In genomic region chr7:44846816-44847508, GRCh38 we compare ENCODE assay signal across 1 cellular context.
TF ChIP-seq lines count a peak whose summit lies in the region.

No MANE protein-coding gene starts in this region.

TF ChIP-seq in K562, 482 proteins besides CTCF, POLR2A, EP300 and RAD21 (continued from another document and continues in another):
- TF ChIP-seq, protein P1, sequence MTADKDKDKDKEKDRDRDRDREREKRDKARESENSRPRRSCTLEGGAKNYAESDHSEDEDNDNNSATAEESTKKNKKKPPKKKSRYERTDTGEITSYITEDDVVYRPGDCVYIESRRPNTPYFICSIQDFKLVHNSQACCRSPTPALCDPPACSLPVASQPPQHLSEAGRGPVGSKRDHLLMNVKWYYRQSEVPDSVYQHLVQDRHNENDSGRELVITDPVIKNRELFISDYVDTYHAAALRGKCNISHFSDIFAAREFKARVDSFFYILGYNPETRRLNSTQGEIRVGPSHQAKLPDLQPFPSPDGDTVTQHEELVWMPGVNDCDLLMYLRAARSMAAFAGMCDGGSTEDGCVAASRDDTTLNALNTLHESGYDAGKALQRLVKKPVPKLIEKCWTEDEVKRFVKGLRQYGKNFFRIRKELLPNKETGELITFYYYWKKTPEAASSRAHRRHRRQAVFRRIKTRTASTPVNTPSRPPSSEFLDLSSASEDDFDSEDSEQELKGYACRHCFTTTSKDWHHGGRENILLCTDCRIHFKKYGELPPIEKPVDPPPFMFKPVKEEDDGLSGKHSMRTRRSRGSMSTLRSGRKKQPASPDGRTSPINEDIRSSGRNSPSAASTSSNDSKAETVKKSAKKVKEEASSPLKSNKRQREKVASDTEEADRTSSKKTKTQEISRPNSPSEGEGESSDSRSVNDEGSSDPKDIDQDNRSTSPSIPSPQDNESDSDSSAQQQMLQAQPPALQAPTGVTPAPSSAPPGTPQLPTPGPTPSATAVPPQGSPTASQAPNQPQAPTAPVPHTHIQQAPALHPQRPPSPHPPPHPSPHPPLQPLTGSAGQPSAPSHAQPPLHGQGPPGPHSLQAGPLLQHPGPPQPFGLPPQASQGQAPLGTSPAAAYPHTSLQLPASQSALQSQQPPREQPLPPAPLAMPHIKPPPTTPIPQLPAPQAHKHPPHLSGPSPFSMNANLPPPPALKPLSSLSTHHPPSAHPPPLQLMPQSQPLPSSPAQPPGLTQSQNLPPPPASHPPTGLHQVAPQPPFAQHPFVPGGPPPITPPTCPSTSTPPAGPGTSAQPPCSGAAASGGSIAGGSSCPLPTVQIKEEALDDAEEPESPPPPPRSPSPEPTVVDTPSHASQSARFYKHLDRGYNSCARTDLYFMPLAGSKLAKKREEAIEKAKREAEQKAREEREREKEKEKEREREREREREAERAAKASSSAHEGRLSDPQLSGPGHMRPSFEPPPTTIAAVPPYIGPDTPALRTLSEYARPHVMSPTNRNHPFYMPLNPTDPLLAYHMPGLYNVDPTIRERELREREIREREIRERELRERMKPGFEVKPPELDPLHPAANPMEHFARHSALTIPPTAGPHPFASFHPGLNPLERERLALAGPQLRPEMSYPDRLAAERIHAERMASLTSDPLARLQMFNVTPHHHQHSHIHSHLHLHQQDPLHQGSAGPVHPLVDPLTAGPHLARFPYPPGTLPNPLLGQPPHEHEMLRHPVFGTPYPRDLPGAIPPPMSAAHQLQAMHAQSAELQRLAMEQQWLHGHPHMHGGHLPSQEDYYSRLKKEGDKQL (CRISPR knock-in tag; IDR thresholded peaks at IDR 0.05; ENCODE audit: borderline replicate concordance) = no peak
- TF ChIP-seq SUPT5H (IDR thresholded peaks at IDR 0.05) = no peak
- TF ChIP-seq ASH1L (IDR thresholded peaks at IDR 0.05; ENCODE audit: borderline replicate concordance, low read depth, partially characterized antibody) = peak; percentile 20
- TF ChIP-seq PRPF4 (IDR thresholded peaks at IDR 0.05; ENCODE audit: insufficient read depth, low read depth, low read length, poor library complexity, severe bottlenecking) = no peak
- no peak for TF ChIP-seq PTBP1 (IDR thresholded peaks at IDR 0.05; ENCODE audit: low read depth, low read length)
- TF ChIP-seq TEAD2 (tag; IDR thresholded peaks at IDR 0.05) = no peak
- TF ChIP-seq BACH1 (tag; IDR thresholded peaks at IDR 0.05) = no peak
- no peak for TF ChIP-seq RBM34 (IDR thresholded peaks at IDR 0.05; ENCODE audit: borderline replicate concordance, insufficient read depth, low read length)
- TF ChIP-seq, protein P2, sequence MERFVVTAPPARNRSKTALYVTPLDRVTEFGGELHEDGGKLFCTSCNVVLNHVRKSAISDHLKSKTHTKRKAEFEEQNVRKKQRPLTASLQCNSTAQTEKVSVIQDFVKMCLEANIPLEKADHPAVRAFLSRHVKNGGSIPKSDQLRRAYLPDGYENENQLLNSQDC (CRISPR knock-in tag; IDR thresholded peaks at IDR 0.05) = no peak
- no peak for TF ChIP-seq PTTG1 (tag; IDR thresholded peaks at IDR 0.05; ENCODE audit: low read depth)
- TF ChIP-seq ESRRA (IDR thresholded peaks at IDR 0.05; ENCODE audit: borderline replicate concordance, low read depth) = peak; percentile 90; the same call in 1 of the 2 replicates
- TF ChIP-seq ZBTB33 (CRISPR knock-in tag; IDR thresholded peaks at IDR 0.05) = no peak; the same call in 1 of the 2 replicates
- no peak for TF ChIP-seq SREBF2 (CRISPR knock-in tag; IDR thresholded peaks at IDR 0.05)
- TF ChIP-seq PYGO2 (tag; IDR thresholded peaks at IDR 0.05) = no peak
- TF ChIP-seq, protein P3, sequence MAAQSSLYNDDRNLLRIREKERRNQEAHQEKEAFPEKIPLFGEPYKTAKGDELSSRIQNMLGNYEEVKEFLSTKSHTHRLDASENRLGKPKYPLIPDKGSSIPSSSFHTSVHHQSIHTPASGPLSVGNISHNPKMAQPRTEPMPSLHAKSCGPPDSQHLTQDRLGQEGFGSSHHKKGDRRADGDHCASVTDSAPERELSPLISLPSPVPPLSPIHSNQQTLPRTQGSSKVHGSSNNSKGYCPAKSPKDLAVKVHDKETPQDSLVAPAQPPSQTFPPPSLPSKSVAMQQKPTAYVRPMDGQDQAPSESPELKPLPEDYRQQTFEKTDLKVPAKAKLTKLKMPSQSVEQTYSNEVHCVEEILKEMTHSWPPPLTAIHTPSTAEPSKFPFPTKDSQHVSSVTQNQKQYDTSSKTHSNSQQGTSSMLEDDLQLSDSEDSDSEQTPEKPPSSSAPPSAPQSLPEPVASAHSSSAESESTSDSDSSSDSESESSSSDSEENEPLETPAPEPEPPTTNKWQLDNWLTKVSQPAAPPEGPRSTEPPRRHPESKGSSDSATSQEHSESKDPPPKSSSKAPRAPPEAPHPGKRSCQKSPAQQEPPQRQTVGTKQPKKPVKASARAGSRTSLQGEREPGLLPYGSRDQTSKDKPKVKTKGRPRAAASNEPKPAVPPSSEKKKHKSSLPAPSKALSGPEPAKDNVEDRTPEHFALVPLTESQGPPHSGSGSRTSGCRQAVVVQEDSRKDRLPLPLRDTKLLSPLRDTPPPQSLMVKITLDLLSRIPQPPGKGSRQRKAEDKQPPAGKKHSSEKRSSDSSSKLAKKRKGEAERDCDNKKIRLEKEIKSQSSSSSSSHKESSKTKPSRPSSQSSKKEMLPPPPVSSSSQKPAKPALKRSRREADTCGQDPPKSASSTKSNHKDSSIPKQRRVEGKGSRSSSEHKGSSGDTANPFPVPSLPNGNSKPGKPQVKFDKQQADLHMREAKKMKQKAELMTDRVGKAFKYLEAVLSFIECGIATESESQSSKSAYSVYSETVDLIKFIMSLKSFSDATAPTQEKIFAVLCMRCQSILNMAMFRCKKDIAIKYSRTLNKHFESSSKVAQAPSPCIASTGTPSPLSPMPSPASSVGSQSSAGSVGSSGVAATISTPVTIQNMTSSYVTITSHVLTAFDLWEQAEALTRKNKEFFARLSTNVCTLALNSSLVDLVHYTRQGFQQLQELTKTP (IDR thresholded peaks at IDR 0.05; ENCODE audit: low read depth in 1 of 2, partially characterized antibody in 2 of 2) = peak in 1 of 2 experiments; percentile 85
- TF ChIP-seq STAT5B (CRISPR knock-in tag; IDR thresholded peaks at IDR 0.05) = no peak
- TF ChIP-seq ETV6 (IDR thresholded peaks at IDR 0.05; ENCODE audit: borderline replicate concordance in 1 of 2, low read depth in 2 of 2, low read length in 1 of 2) = 0 out of 4 replicates have a peak, but pooled peaks of 1 of the 2 experiments have one; percentile 38
- TF ChIP-seq ETV6 (CRISPR knock-in tag; IDR thresholded peaks at IDR 0.05; ENCODE audit: borderline replicate concordance) = peak; percentile 30; the same call in 1 of the 2 replicates
- TF ChIP-seq CHCHD3 (CRISPR knock-in tag; IDR thresholded peaks at IDR 0.05) = no peak
- no peak for TF ChIP-seq ELF4 (CRISPR knock-in tag; IDR thresholded peaks at IDR 0.05)
- TF ChIP-seq KHSRP (IDR thresholded peaks at IDR 0.05) = no peak
- TF ChIP-seq ZNF507 (tag; conservative IDR thresholded peaks at IDR 0.05) = no peak
- TF ChIP-seq XRCC3 (IDR thresholded peaks at IDR 0.05) = no peak
- TF ChIP-seq ZNF12 (CRISPR knock-in tag; IDR thresholded peaks at IDR 0.05) = no peak
- no peak for TF ChIP-seq ZKSCAN8 (CRISPR knock-in tag; IDR thresholded peaks at IDR 0.05)
- no peak for TF ChIP-seq RBFOX2 (IDR thresholded peaks at IDR 0.05; ENCODE audit: low read depth, low read length)
- TF ChIP-seq, protein P4, sequence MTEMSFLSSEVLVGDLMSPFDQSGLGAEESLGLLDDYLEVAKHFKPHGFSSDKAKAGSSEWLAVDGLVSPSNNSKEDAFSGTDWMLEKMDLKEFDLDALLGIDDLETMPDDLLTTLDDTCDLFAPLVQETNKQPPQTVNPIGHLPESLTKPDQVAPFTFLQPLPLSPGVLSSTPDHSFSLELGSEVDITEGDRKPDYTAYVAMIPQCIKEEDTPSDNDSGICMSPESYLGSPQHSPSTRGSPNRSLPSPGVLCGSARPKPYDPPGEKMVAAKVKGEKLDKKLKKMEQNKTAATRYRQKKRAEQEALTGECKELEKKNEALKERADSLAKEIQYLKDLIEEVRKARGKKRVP (CRISPR knock-in tag; IDR thresholded peaks at IDR 0.05) = 0 out of 2 replicates have a peak, but pooled peaks have one; percentile 41
- TF ChIP-seq DACH1 (IDR thresholded peaks at IDR 0.05; ENCODE audit: partially characterized antibody) = no peak
- TF ChIP-seq ELK1 (CRISPR knock-in tag; IDR thresholded peaks at IDR 0.05) = no peak
- TF ChIP-seq, protein P5, sequence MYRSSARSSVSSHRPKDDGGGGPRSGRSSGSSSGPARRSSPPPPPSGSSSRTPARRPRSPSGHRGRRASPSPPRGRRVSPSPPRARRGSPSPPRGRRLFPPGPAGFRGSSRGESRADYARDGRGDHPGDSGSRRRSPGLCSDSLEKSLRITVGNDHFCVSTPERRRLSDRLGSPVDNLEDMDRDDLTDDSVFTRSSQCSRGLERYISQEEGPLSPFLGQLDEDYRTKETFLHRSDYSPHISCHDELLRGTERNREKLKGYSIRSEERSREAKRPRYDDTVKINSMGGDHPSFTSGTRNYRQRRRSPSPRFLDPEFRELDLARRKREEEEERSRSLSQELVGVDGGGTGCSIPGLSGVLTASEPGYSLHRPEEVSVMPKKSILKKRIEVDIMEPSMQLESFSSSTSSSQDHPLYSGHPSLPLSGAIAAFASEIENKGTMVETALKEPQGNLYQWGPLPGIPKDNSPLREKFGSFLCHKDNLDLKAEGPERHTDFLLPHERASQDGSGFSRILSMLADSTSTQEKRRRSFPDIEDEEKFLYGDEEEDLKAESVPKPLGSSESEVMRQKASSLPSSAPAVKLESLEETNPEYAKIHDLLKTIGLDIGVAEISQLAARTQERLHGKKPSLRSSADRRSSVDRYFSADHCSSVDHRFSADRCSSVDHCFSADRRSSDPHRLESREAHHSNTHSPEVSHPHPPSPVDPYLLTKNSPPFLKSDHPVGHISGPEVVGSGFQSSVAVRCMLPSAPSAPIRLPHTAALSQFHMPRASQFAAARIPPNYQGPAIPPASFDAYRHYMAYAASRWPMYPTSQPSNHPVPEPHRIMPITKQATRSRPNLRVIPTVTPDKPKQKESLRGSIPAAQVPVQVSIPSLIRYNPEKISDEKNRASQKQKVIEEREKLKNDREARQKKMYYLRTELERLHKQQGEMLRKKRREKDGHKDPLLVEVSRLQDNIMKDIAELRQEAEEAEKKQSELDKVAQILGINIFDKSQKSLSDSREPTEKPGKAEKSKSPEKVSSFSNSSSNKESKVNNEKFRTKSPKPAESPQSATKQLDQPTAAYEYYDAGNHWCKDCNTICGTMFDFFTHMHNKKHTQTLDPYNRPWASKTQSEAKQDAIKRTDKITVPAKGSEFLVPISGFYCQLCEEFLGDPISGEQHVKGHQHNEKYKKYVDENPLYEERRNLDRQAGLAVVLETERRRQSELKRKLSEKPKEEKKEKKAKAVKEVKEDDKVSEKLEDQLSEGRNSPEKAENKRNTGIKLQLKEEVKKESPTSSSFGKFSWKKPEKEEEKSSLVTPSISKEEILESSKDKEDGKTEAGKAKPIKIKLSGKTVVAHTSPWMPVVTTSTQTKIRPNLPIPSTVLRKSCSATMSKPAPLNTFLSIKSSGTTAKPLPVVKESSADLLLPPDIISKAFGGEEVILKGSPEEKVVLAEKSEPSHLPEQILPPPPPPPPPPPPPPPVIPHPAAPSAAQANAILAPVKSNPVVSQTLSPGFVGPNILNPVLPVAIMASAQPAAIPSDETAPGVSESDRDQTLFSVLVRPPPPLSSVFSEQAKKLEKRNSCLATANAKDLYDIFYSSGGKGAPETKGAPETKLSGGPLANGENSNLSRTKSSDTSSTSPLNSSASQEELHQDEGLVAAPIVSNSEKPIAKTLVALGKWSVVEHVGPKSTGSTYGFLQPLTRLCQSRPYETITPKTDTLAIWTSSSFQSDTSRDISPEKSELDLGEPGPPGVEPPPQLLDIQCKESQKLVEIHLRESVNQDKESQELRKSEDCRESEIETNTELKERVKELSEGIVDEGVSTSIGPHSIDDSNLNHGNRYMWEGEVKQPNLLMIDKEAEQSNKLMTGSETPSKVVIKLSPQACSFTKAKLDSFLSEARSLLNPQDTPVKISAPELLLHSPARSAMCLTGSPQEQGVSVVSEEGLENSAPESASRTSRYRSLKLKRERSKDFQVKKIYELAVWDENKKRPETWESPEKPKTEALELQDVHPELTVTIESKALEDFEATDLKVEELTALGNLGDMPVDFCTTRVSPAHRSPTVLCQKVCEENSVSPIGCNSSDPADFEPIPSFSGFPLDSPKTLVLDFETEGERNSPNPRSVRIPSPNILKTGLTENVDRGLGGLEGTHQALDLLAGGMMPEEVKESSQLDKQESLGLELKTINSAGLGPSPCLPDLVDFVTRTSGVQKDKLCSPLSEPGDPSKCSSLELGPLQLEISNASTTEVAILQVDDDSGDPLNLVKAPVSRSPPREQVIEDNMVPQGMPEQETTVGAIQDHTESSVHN (IDR thresholded peaks at IDR 0.05; ENCODE audit: borderline replicate concordance in 1 of 2, low read depth in 1 of 2) = peak in 1 of 2 experiments; percentile 73; a peak in 1 of 4 replicates
- TF ChIP-seq SOX6 (IDR thresholded peaks at IDR 0.05) = peak; percentile 77
- no peak for TF ChIP-seq ZNF217 (CRISPR knock-in tag; IDR thresholded peaks at IDR 0.05)
- TF ChIP-seq STAG1 (CRISPR knock-in tag; IDR thresholded peaks at IDR 0.05; ENCODE audit: borderline replicate concordance) = no peak
- TF ChIP-seq RFX1 (IDR thresholded peaks at IDR 0.05) = no peak
- TF ChIP-seq ZNF134 (CRISPR knock-in tag; conservative IDR thresholded peaks at IDR 0.05) = no peak
- TF ChIP-seq DNMT1 (IDR thresholded peaks at IDR 0.05) = no peak
- 0 out of 4 replicates have a peak, but pooled peaks of 1 of the 2 experiments have one; percentile 3 for TF ChIP-seq TEAD1 (CRISPR knock-in tag; IDR thresholded peaks at IDR 0.05)
- no peak; the same call in 1 of the 2 replicates for TF ChIP-seq RFX5 (IDR thresholded peaks at IDR 0.05; ENCODE audit: low read depth, low read length)
- TF ChIP-seq C11orf30 (IDR thresholded peaks at IDR 0.05; ENCODE audit: low read depth) = no peak
- TF ChIP-seq ZNF785 (CRISPR knock-in tag; IDR thresholded peaks at IDR 0.05) = no peak
- no peak for TF ChIP-seq ZNF239 (CRISPR knock-in tag; IDR thresholded peaks at IDR 0.05)
- no peak for TF ChIP-seq ZSCAN32 (CRISPR knock-in tag; IDR thresholded peaks at IDR 0.05)
- no peak for TF ChIP-seq SNIP1 (IDR thresholded peaks at IDR 0.05; ENCODE audit: low read depth)
